Comparison of ENCODE assay signal across 7 cellular contexts in the genomic region with DNA sequence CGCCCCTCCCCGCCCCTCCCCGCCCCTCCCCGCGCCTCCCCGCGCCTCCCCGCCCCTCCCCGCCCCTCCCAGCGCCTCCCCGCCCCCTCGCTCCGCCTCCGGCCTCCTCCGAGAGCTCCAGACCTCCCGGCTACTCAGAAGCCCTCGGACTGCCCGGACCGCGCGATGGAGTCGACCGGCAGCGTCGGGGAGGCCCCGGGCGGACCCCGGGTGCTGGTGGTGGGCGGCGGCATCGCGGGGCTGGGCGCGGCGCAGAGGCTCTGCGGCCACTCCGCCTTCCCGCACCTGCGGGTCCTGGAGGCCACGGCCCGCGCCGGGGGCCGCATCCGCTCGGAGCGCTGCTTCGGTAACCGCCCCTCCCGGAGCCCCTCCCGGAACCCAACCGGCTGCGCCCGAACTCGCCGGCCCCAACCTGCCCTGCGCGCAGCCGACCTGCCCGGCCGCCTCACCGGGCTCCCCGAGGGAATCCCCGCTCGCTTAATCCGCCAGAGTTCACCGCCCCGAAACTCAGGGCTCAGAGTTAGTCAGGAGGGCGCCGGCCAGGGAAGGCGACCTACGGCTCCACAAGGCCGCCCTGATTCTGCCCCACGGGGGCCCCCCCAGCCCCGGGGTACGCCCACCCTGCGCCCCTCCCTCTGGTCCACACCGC. TPM values are rescaled to one million over a fixed set of nuclear protein-coding genes. Genes with fewer than 3 reads are reported as not detected.
DNase-seq lines count a peak whose midpoint lies in the region; ATAC-seq and TF ChIP-seq lines count a peak whose summit lies in the region.

TSS of gene PAOX (plus strand) at position 111 of the 649 bp plus-strand sequence. CDS start at position 166, 55 bp downstream.

- peak within 1 kb of the TSS; percentile 57 for H3K9ac ChIP-seq in neural progenitor cell

- H3K4me3 Mint-ChIP-seq in neural progenitor cell, result peak within 1 kb of the TSS; percentile 87

- H3K36me3 ChIP-seq in neural progenitor cell (no peaks in the 10 kb centered on the region), vagina (peaks cover 0 to 2% of the 10 kb centered on the region in 2 donors)

- TF ChIP-seq CTCF in foreskin keratinocyte (conservative IDR thresholded peaks at IDR 0.05) (no peak), neural progenitor cell (IDR thresholded peaks at IDR 0.05) (no peak), vagina (IDR thresholded peaks at IDR 0.05) (no peak)

- H3F3A ChIP-seq in neural progenitor cell (ENCODE audit: low read depth), result peaks cover 14% of the 10 kb centered on the region

- H3K27ac ChIP-seq in foreskin keratinocyte (peak within 1 kb of the TSS; percentile 63), neural progenitor cell (no peak within 1 kb of the TSS), vagina (peak within 1 kb of the TSS; percentile 89)

- no peaks in the 10 kb centered on the region for H3K79me2 ChIP-seq in neural progenitor cell (ENCODE audit: low read depth)

- no peaks in the 10 kb centered on the region for H3K9me3 Mint-ChIP-seq in neural progenitor cell

- DNase-seq in NCI-H774 (lab: John Stamatoyannopoulos, UW) (peak; percentile 8), activated gamma-delta T cell (lab: John Stamatoyannopoulos, UW) (peak; percentile 44), foreskin keratinocyte (peak in 1 of 2 donors; percentile 59), neural progenitor cell (ENCODE audit: low spot score) (peak; percentile 89), vagina (ENCODE audit: extremely low spot score in 2 of 2) (no peak)

- no peaks in the 10 kb centered on the region for H3K36me3 Mint-ChIP-seq in neural progenitor cell

- H3K4me2 ChIP-seq in neural progenitor cell, result peak within 1 kb of the TSS; percentile 98

- peaks cover 6% of the 10 kb centered on the region for H4K20me1 ChIP-seq in neural progenitor cell (ENCODE audit: low read depth)

- H3K4me1 ChIP-seq in foreskin keratinocyte (no peaks in the 10 kb centered on the region), neural progenitor cell (peaks cover 4% of the 10 kb centered on the region), vagina (peaks cover 22% of the 10 kb centered on the region)

- no peak within 1 kb of the TSS for H3K27ac Mint-ChIP-seq in neural progenitor cell

- intact Hi-C loops in vagina (cut with DNase I), result no loop called here

- no peak for TF ChIP-seq POLR2A in vagina (IDR thresholded peaks at IDR 0.05)

- no peaks in the 10 kb centered on the region for H3K9me3 ChIP-seq in neural progenitor cell (ENCODE audit: low read depth)
- H3K9me3 ChIP-seq in vagina, result no peaks in the 10 kb centered on the region

- H3K4me3 ChIP-seq in neural progenitor cell (peak within 1 kb of the TSS; percentile 81), vagina (peak within 1 kb of the TSS; percentile 71 to 94)

- H3K27me3 ChIP-seq in foreskin keratinocyte (no peaks in the 10 kb centered on the region), neural progenitor cell (peaks cover 57% of the 10 kb centered on the region), vagina (no peaks in the 10 kb centered on the region)

- H2AFZ ChIP-seq in neural progenitor cell (replicated peaks), result peak within 1 kb of the TSS; percentile 92

- H3K4me1 Mint-ChIP-seq in neural progenitor cell, result peaks cover 14% of the 10 kb centered on the region

- peaks cover 12% of the 10 kb centered on the region for H3K27me3 Mint-ChIP-seq in neural progenitor cell (ENCODE audit: insufficient read depth, low read depth)

- peak; percentile 57 for ATAC-seq in GM18511 (IDR thresholded peaks at IDR 0.05; ENCODE audit: unreplicated experiment)
- peak; percentile 52 for ATAC-seq in HG02588 (IDR thresholded peaks at IDR 0.05; ENCODE audit: unreplicated experiment)
- peak; percentile 82 for ATAC-seq in foreskin keratinocyte

RNA-seq across cellular contexts. Expression of gene PAOX, which starts in this region (rescaled TPM):
- total RNA-seq in foreskin keratinocyte (1.8 and 3.5 TPM in 2 replicates), neural progenitor cell (ENCODE audit: low replicate concordance) (4.6 and 8.2 TPM in 2 replicates), vagina (16.9 TPM)
- polyA plus RNA-seq in foreskin keratinocyte, result 1.9 and 3.3 TPM in 2 replicates

Comparison
In these comparisons a context has a peak if more than half of its experiments do, and no peak if none do; other contexts are left out.
1. DNase-seq: peak in NCI-H774 (single experiment), activated gamma-delta T cell (single experiment) and neural progenitor cell (single experiment); none in vagina (0 of 2).
2. Peak in every context shown above with its lines, with median percentiles within 50 percentile points of each other: ATAC-seq.